ENCODE assay signal across 21 cellular contexts in genomic region chr11:118151421-118151820, GRCh38. TPM values are rescaled to one million over a fixed set of nuclear protein-coding genes. Genes with fewer than 3 reads are reported as not detected.
DNase-seq lines count a peak whose midpoint lies in the region; ATAC-seq and TF ChIP-seq lines count a peak whose summit lies in the region.
"Had no signal": no experiment of that assay in that cellular context is flagged by ENCODE, and none has a peak within 500 bp of the region (broad histone marks: within the 10 kb centered on the region; RNA-seq: fewer than 3 reads in every experiment).

No MANE protein-coding gene starts in this region.

- H3K9me3 ChIP-seq in breast epithelium (no peaks in the 10 kb centered on the region), psoas muscle (no peaks in the 10 kb centered on the region)
- H3K9me3 ChIP-seq: HAP-1 had no signal

- H3K27me3 ChIP-seq in breast epithelium (peaks cover 0 to 18% of the 10 kb centered on the region in 2 donors), psoas muscle (ENCODE audit: insufficient read depth in 3 of 3, low read length in 2 of 3) (peaks cover 0 to 20% (median 0%) of the 10 kb centered on the region in 3 donors)

- no peak for ATAC-seq in psoas muscle
- ATAC-seq: natural killer cell treated with Interleukin-12 subunit alpha and Interleukin-12 subunit beta and Interleukin-15 and Interleukin-18, amount 100 ng/mL, for 72 hours; stimulated activated naive CD8-positive, alpha-beta T cell treated with anti-CD3 and anti-CD28 coated beads, Interleukin-15, Interleukin-2, amounts not matched to agents 100 U/mL and 50 U/mL, for 24 hours had no signal

- intact Hi-C loops in breast epithelium (cut with DNase I; ENCODE audit: low total_unique reads), result no loop called here
- intact Hi-C loops in psoas muscle (cut with DNase I), result no loop called here

- H3K4me3 ChIP-seq in breast epithelium, result peak overlapping the region in 2 of 3 donors; percentile 5 to 62
- peak overlapping the region; percentile 70 for H3K4me3 ChIP-seq in psoas muscle

- WGBS in psoas muscle, 3 donors, result 20 to 40% (median 29%) methylated on average over 5 of the region's 5 CpGs

- TF ChIP-seq CTCF in breast epithelium (IDR thresholded peaks at IDR 0.05) (no peak), psoas muscle (IDR thresholded peaks at IDR 0.05) (no peak)

- H3K27ac ChIP-seq in breast epithelium (peak overlapping the region; percentile 59 to 68), psoas muscle (peak overlapping the region; percentile 31)
- H3K27ac ChIP-seq: brain microvascular endothelial cell had no signal

- H3K36me3 ChIP-seq in breast epithelium (no peaks in the 10 kb centered on the region), psoas muscle (ENCODE audit: insufficient read depth in 1 of 2, low read depth in 1 of 2) (no peaks in the 10 kb centered on the region)
- H3K36me3 ChIP-seq: brain microvascular endothelial cell, HAP-1 had no signal

- no peak for TF ChIP-seq POLR2A in breast epithelium (IDR thresholded peaks at IDR 0.05)

- DNase-seq in NCI-H510A treated with DMSO at 0.1 percent for 48 hours (lab: John Stamatoyannopoulos, UW) (peak; percentile 13), NCI-H510A (lab: John Stamatoyannopoulos, UW) (no peak), NAMALWA (ENCODE audit: low spot score) (peak; percentile 15), breast epithelium (ENCODE audit: low spot score in 2 of 2) (no peak), psoas muscle (no peak), amniotic stem cell (lab: John Stamatoyannopoulos, UW) (no peak), Ammon's horn (ENCODE audit: low spot score) (no peak), NOMO-1 treated with DMSO at 0.1 percent for 48 hours (lab: John Stamatoyannopoulos, UW; ENCODE audit: unreplicated experiment) (no peak)
- DNase-seq: activated CD4-positive, alpha-beta T cell treated with anti-CD3 and anti-CD28 coated beads, Interleukin-2, amount 50 U/mL, for 4 hours; activated naive CD4-positive, alpha-beta T cell treated with anti-CD3 and anti-CD28 coated beads, Interleukin-2, amount 10 ng/mL, durations not matched to agents 7 days and 5 days; activated T-cell treated with anti-CD3 and anti-CD28 coated beads for 4 hours; brain microvascular endothelial cell; erythroblast; Kasumi-1; NCI-H187 treated with DMSO at 0.1 percent for 48 hours; stimulated activated CD4-positive, alpha-beta T cell treated with anti-CD3 and anti-CD28 coated beads, Interleukin-15, amount 100 ng/mL, for 24 hours; stimulated activated naive CD8-positive, alpha-beta T cell treated with anti-CD3 and anti-CD28 coated beads, Interleukin-15, Interleukin-2, amounts not matched to agents 100 U/mL and 50 U/mL, for 24 hours; SW 1271 had no signal

- H3K4me1 ChIP-seq in breast epithelium, result peaks cover 0 to 6% of the 10 kb centered on the region in 2 donors
- peaks cover 18% of the 10 kb centered on the region for H3K4me1 ChIP-seq in psoas muscle
- H3K4me1 ChIP-seq: HAP-1 had no signal

RNA-seq across cellular contexts. Expression of gene SCN4B, which starts 1.2 kb away (rescaled TPM):
- total RNA-seq in breast epithelium, result 1 to 10 TPM; 3.3 to 7.9 (median 3.7) TPM
- 10 to 100 TPM in 1 of 4 donors, 1 to 10 TPM in 3; 5.1 to 15.1 (median 7.8) TPM for total RNA-seq in psoas muscle
- 1 to 10 TPM; 3.6 to 6.3 (median 4.1) TPM for polyA plus RNA-seq in psoas muscle
- total RNA-seq: natural killer cell treated with Interleukin-12 subunit alpha and Interleukin-12 subunit beta and Interleukin-15 and Interleukin-18, amount 100 ng/mL, for 72 hours had no signal
- polyA plus RNA-seq: CD14-positive monocyte had no signal

RNA-seq across cellular contexts. Expression of gene SCN2B, which starts 25.0 kb away (rescaled TPM):
- total RNA-seq in breast epithelium (under 1 TPM; under 0.01 to 0.88 (median 0.16) TPM), psoas muscle (1 to 10 TPM in 3 of 4 donors, under 1 TPM in 1; 0.40 to 6.6 (median 1.8) TPM)
- polyA plus RNA-seq in psoas muscle, result under 1 TPM; 0.09 to 0.51 (median 0.23) TPM
- total RNA-seq: natural killer cell treated with Interleukin-12 subunit alpha and Interleukin-12 subunit beta and Interleukin-15 and Interleukin-18, amount 100 ng/mL, for 72 hours had no signal
- polyA plus RNA-seq: CD14-positive monocyte had no signal

Comparison
In these comparisons a context has a peak if more than half of its experiments do, and no peak if none do; other contexts are left out.
1. DNase-seq: peak in NCI-H510A treated with DMSO at 0.1 percent for 48 hours (single experiment) and NAMALWA (single experiment); none in NCI-H510A (single experiment), breast epithelium (0 of 2), psoas muscle (0 of 2), amniotic stem cell (single experiment), Ammon's horn (single experiment) and NOMO-1 treated with DMSO at 0.1 percent for 48 hours (single experiment).